21 cellular contexts compared by ENCODE assay signal in genomic region chr11:104075716-104076115, GRCh38. TPM values are rescaled to one million over a fixed set of nuclear protein-coding genes. Genes with fewer than 3 reads are reported as not detected.
"Had no signal": no experiment of that assay in that cellular context is flagged by ENCODE, and none has a peak within 500 bp of the region (broad histone marks: within the 10 kb centered on the region; RNA-seq: fewer than 3 reads in every experiment).

No MANE protein-coding gene starts in this region.

- DNase-seq: activated CD4-positive, alpha-beta T cell treated with anti-CD3 and anti-CD28 coated beads, Interleukin-2, amount 50 U/mL, for 4 hours; activated CD4-positive, CD25-positive, alpha-beta regulatory T cell treated with anti-CD3 and anti-CD28 coated beads, Interleukin-2, amount 50 U/mL, for 72 hours; activated CD8-positive, alpha-beta memory T cell treated with anti-CD3 and anti-CD28 coated beads, Interleukin-2, amount 10 ng/mL, durations not matched to agents 7 days and 5 days; activated effector memory CD4-positive, alpha-beta T cell treated with Interleukin-2 at 50 U/mL for 16 hours; activated T-cell treated with anti-CD3 and anti-CD28 coated beads, Interleukin-2, amount 50 U/mL, for 24 hours; brain microvascular endothelial cell; dorsolateral prefrontal cortex; esophagus squamous epithelium; foreskin fibroblast; left colon; mucosa of descending colon; natural killer cell; occipital lobe; right lobe of liver; thyroid gland had no signal

- H3K36me3 Mint-ChIP-seq: activated CD8-positive, alpha-beta memory T cell treated with anti-CD3 and anti-CD28 coated beads, Interleukin-2, amount 10 ng/mL, durations not matched to agents 7 days and 5 days; activated naive CD4-positive, alpha-beta T cell treated with anti-CD3 and anti-CD28 coated beads, Interleukin-2, amount 50 U/mL, for 24 hours; natural killer cell; stimulated activated effector memory CD8-positive, alpha-beta T cell treated with anti-CD3 and anti-CD28 coated beads, Interleukin-12 subunit alpha, Interleukin-12 subunit beta, amount 100 ng/mL, for 72 hours had no signal

- H3K9me3 Mint-ChIP-seq: activated naive CD4-positive, alpha-beta T cell treated with anti-CD3 and anti-CD28 coated beads, Interleukin-2, amount 50 U/mL, for 24 hours; activated T-cell treated with anti-CD3 and anti-CD28 coated beads, Interleukin-2, amount 50 U/mL, for 24 hours; natural killer cell; stimulated activated effector memory CD8-positive, alpha-beta T cell treated with anti-CD3 and anti-CD28 coated beads, Interleukin-12 subunit alpha, Interleukin-12 subunit beta, amount 100 ng/mL, for 72 hours had no signal

- H3K4me3 ChIP-seq: dorsolateral prefrontal cortex, esophagus squamous epithelium, mucosa of descending colon, prostate gland, right lobe of liver, thyroid gland, vagina had no signal

- H3K4me3 Mint-ChIP-seq: activated CD8-positive, alpha-beta memory T cell treated with anti-CD3 and anti-CD28 coated beads, Interleukin-2, amount 10 ng/mL, durations not matched to agents 7 days and 5 days; activated naive CD4-positive, alpha-beta T cell treated with anti-CD3 and anti-CD28 coated beads, Interleukin-2, amount 50 U/mL, for 24 hours; activated T-cell treated with anti-CD3 and anti-CD28 coated beads, Interleukin-2, amount 50 U/mL, for 24 hours; natural killer cell; stimulated activated effector memory CD8-positive, alpha-beta T cell treated with anti-CD3 and anti-CD28 coated beads, Interleukin-12 subunit alpha, Interleukin-12 subunit beta, amount 100 ng/mL, for 72 hours had no signal

- H3K27ac Mint-ChIP-seq: activated CD8-positive, alpha-beta memory T cell treated with anti-CD3 and anti-CD28 coated beads, Interleukin-2, amount 10 ng/mL, durations not matched to agents 7 days and 5 days; activated naive CD4-positive, alpha-beta T cell treated with anti-CD3 and anti-CD28 coated beads, Interleukin-2, amount 50 U/mL, for 24 hours; activated T-cell treated with anti-CD3 and anti-CD28 coated beads, Interleukin-2, amount 50 U/mL, for 24 hours; natural killer cell; stimulated activated effector memory CD8-positive, alpha-beta T cell treated with anti-CD3 and anti-CD28 coated beads, Interleukin-12 subunit alpha, Interleukin-12 subunit beta, amount 100 ng/mL, for 72 hours had no signal

- ATAC-seq: activated CD8-positive, alpha-beta memory T cell treated with anti-CD3 and anti-CD28 coated beads, Interleukin-2, amount 10 ng/mL, durations not matched to agents 7 days and 5 days; left colon; mucosa of descending colon; natural killer cell; stimulated activated effector memory CD8-positive, alpha-beta T cell treated with anti-CD3 and anti-CD28 coated beads, Interleukin-12 subunit alpha, Interleukin-12 subunit beta, amount 100 ng/mL, for 72 hours had no signal

- H3K27ac ChIP-seq: brain microvascular endothelial cell, dorsolateral prefrontal cortex, prostate gland, right lobe of liver, thyroid gland, vagina had no signal

- H3K27me3 Mint-ChIP-seq: activated CD8-positive, alpha-beta memory T cell treated with anti-CD3 and anti-CD28 coated beads, Interleukin-2, amount 10 ng/mL, durations not matched to agents 7 days and 5 days; activated naive CD4-positive, alpha-beta T cell treated with anti-CD3 and anti-CD28 coated beads, Interleukin-2, amount 50 U/mL, for 24 hours; activated T-cell treated with anti-CD3 and anti-CD28 coated beads, Interleukin-2, amount 50 U/mL, for 24 hours had no signal

- H3K27me3 ChIP-seq: brain microvascular endothelial cell, dorsolateral prefrontal cortex, esophagus squamous epithelium, right lobe of liver, thyroid gland, vagina had no signal

- H3K36me3 ChIP-seq: brain microvascular endothelial cell, esophagus squamous epithelium, prostate gland, right lobe of liver, thyroid gland, vagina had no signal

- H3K4me1 ChIP-seq: prostate gland, right lobe of liver, thyroid gland, vagina had no signal

- H3K4me1 Mint-ChIP-seq: activated CD8-positive, alpha-beta memory T cell treated with anti-CD3 and anti-CD28 coated beads, Interleukin-2, amount 10 ng/mL, durations not matched to agents 7 days and 5 days; activated naive CD4-positive, alpha-beta T cell treated with anti-CD3 and anti-CD28 coated beads, Interleukin-2, amount 50 U/mL, for 24 hours; stimulated activated effector memory CD8-positive, alpha-beta T cell treated with anti-CD3 and anti-CD28 coated beads, Interleukin-12 subunit alpha, Interleukin-12 subunit beta, amount 100 ng/mL, for 72 hours had no signal

- H3K9me3 ChIP-seq: esophagus squamous epithelium, mucosa of descending colon, prostate gland, right lobe of liver, thyroid gland, vagina had no signal

RNA-seq across cellular contexts. Expression of gene DDI1, which starts 39.3 kb away (rescaled TPM):
- total RNA-seq: activated CD8-positive, alpha-beta memory T cell treated with anti-CD3 and anti-CD28 coated beads, Interleukin-2, amount 10 ng/mL, durations not matched to agents 7 days and 5 days; cerebellum; esophagus squamous epithelium; left colon; lung microvascular endothelial cell; mucosa of descending colon; natural killer cell; occipital lobe; right lobe of liver; vagina had no signal
